Comparison of ENCODE assay signal across 17 cellular contexts in genomic region chr11:124737638-124738293, GRCh38. TPM values are rescaled to one million over a fixed set of nuclear protein-coding genes. Genes with fewer than 3 reads are reported as not detected.
"Had no signal": no experiment of that assay in that cellular context is flagged by ENCODE, and none has a peak within 500 bp of the region (broad histone marks: within the 10 kb centered on the region; RNA-seq: fewer than 3 reads in every experiment).

No MANE protein-coding gene starts in this region.

- H3K4me3 ChIP-seq: breast epithelium, transverse colon, vagina had no signal

- ATAC-seq: activated CD4-positive, alpha-beta T cell treated with anti-CD3 and anti-CD28 coated beads for 36 hours; left cardiac atrium; naive thymus-derived CD8-positive, alpha-beta T cell; WTC11 had no signal

- H3K27ac Mint-ChIP-seq: activated CD4-positive, alpha-beta T cell treated with anti-CD3 and anti-CD28 coated beads for 36 hours; WTC11 had no signal

- H3K4me3 Mint-ChIP-seq: activated CD4-positive, alpha-beta T cell treated with anti-CD3 and anti-CD28 coated beads for 36 hours had no signal

- H3K36me3 ChIP-seq: breast epithelium, transverse colon, vagina had no signal

- H3K9me3 ChIP-seq: breast epithelium, transverse colon, vagina had no signal

- DNase-seq: activated CD4-positive, alpha-beta T cell treated with anti-CD3 and anti-CD28 coated beads for 36 hours; activated CD4-positive, alpha-beta T cell treated with anti-CD3 and anti-CD28 coated beads, Interleukin-2, amount 50 U/mL, for 48 hours; activated naive CD4-positive, alpha-beta T cell treated with Interleukin-2 at 50 U/mL for 16 hours; aorta; foreskin fibroblast; left cardiac atrium; mesenchymal stem cell; naive thymus-derived CD8-positive, alpha-beta T cell; occipital lobe; stimulated activated CD4-positive, alpha-beta T cell treated with anti-CD3 and anti-CD28 coated beads, Interleukin-2, amount 100 ng/mL, for 24 hours; stimulated activated naive CD4-positive, alpha-beta T cell treated with Interleukin-2 at 50 U/mL for 16 hours; transverse colon had no signal

- H3K27me3 ChIP-seq: breast epithelium, vagina had no signal

- H3K36me3 Mint-ChIP-seq: naive thymus-derived CD8-positive, alpha-beta T cell; WTC11 had no signal

- H3K27ac ChIP-seq: epithelial cell of prostate, transverse colon, vagina had no signal

- H3K9me3 Mint-ChIP-seq: naive thymus-derived CD8-positive, alpha-beta T cell; WTC11 had no signal

RNA-seq across cellular contexts. Expression of gene VSIG2, which starts 14.3 kb away (rescaled TPM):
- total RNA-seq: activated CD4-positive, alpha-beta T cell treated with anti-CD3 and anti-CD28 coated beads for 36 hours; occipital lobe; subcutaneous adipose tissue had no signal
